ENCODE assay signal across 12 cellular contexts in the genomic region with DNA sequence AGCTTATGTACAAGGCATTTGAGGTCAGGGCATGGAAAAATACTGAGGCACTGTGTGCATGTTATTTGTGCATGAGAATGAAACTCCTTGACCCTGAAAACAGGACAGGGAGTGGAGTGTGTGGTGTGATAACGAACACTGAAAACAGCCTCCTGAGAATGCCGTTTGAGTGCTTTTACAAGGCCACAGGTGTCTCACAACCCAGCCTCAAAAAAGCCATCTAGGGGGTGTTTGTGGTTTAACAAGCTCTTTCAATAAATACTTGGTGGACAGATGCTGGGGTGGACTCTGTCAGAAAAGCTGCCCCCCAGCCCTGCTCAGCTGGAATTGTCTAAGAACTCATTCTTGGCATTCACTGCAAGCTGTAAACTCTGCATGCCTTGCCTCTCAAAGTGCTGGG.
"Had no signal": no experiment of that assay in that cellular context is flagged by ENCODE, and none has a peak within 500 bp of the region (broad histone marks: within the 10 kb centered on the region; RNA-seq: fewer than 3 reads in every experiment).

No MANE protein-coding gene starts in this region.

- FAIRE-seq: bronchial epithelial cell, frontal cortex, kidney had no signal

- H3K27ac ChIP-seq: heart left ventricle had no signal

- H3K36me3 ChIP-seq: heart left ventricle had no signal

- H3K4me3 ChIP-seq: heart left ventricle, skin epidermis had no signal

- DNase-seq: activated CD4-positive, alpha-beta T cell treated with anti-CD3 and anti-CD28 coated beads for 1 hour; activated CD4-positive, alpha-beta T cell treated with anti-CD3 and anti-CD28 coated beads, Interleukin-2, amount 50 U/mL, for 48 hours; activated gamma-delta T cell; activated T-cell treated with anti-CD3 and anti-CD28 coated beads, Interleukin-2, amount 50 U/mL, for 48 hours; heart left ventricle; kidney; retina; SW 1271; trophoblast cell had no signal

- H3K27me3 ChIP-seq: heart left ventricle had no signal
